Comparison of ENCODE assay signal across 1 cellular context in the genomic region with DNA sequence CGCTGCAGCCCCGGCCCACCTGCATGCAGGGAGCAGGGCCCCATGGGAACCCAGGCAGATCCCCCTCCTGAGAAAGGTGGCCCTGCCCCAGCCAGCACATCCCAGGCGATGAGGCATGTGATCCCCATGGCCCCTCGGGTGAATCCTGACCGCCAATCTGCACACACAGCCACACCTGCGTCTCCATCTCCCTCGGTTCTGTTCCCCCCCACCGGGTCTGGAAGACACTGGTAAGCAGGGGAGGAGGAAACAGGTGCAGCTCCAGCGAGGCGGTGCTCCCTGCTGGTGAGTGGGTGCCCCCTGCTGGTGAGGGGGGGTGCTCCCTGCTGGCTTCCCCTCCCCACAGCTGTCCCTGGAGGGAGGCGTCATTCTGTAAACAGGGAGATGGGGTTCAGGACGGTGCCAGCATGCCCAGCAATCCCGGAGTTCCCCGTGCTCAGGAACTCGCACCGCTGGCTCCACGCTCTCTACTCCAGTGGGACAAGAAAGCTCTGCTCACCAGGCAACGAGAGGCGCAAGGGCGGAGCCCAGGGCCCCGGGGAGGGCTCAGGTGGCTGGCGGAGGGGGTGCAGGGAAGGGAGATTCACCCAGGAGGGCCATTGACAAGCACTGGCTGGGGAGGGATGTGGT.
TF ChIP-seq lines count a peak whose summit lies in the region.

No MANE protein-coding gene starts in this region.

TF ChIP-seq in GM12878, 131 proteins besides CTCF, POLR2A, EP300 and RAD21 (continues in another document):
- TF ChIP-seq CHD4 (IDR thresholded peaks at IDR 0.05) (no peak), IRF4 (IDR thresholded peaks at IDR 0.05; ENCODE audit: low read depth, low read length) (no peak), SMARCA5 (IDR thresholded peaks at IDR 0.05) (peak; percentile 54; the same call in 1 of the 2 replicates), BCL11A (IDR thresholded peaks at IDR 0.05; ENCODE audit: low read depth, low read length) (no peak), RBBP5 (conservative IDR thresholded peaks at IDR 0.05) (no peak), CEBPB (IDR thresholded peaks at IDR 0.05; ENCODE audit: borderline replicate concordance in 1 of 2, low read depth in 2 of 2, low read length in 2 of 2) (no peak), KLF5 (IDR thresholded peaks at IDR 0.05; ENCODE audit: partially characterized antibody) (no peak), CREM (IDR thresholded peaks at IDR 0.05; ENCODE audit: low read depth) (no peak), TCF7 (IDR thresholded peaks at IDR 0.05; ENCODE audit: borderline replicate concordance) (no peak), YBX1 (IDR thresholded peaks at IDR 0.05) (no peak), YY1 (IDR thresholded peaks at IDR 0.05; ENCODE audit: low read depth, low read length) (0 out of 2 replicates have a peak, but pooled peaks have one; percentile 53), NFYA (IDR thresholded peaks at IDR 0.05; ENCODE audit: borderline replicate concordance, low read depth, low read length) (no peak), ZNF384 (IDR thresholded peaks at IDR 0.05; ENCODE audit: borderline replicate concordance, low read depth, low read length) (no peak), ASH2L (IDR thresholded peaks at IDR 0.05; ENCODE audit: borderline replicate concordance, low read depth) (no peak), EZH2 (IDR thresholded peaks at IDR 0.05; ENCODE audit: borderline replicate concordance, control insufficient read depth, low read depth, low read length) (no peak), KAT2A (conservative IDR thresholded peaks at IDR 0.05; ENCODE audit: control insufficient read depth, low read depth, low read length) (no peak), ZZZ3 (IDR thresholded peaks at IDR 0.05; ENCODE audit: control insufficient read depth, insufficient read length, low read depth) (no peak), RELA (IDR thresholded peaks at IDR 0.05; ENCODE audit: borderline replicate concordance, partially characterized antibody) (no peak), NBN (IDR thresholded peaks at IDR 0.05) (peak; percentile 42; the same call in 1 of the 2 replicates), TCF12 (IDR thresholded peaks at IDR 0.05; ENCODE audit: low read depth, low read length) (peak; percentile 91), RUNX3 (IDR thresholded peaks at IDR 0.05; ENCODE audit: low read length) (no peak), PAX8 (IDR thresholded peaks at IDR 0.05) (no peak), NFXL1 (IDR thresholded peaks at IDR 0.05; ENCODE audit: borderline replicate concordance) (peak; percentile 98), SRF (IDR thresholded peaks at IDR 0.05; ENCODE audit: low read depth in 2 of 2, low read length in 2 of 2) (no peak), STAT3 (IDR thresholded peaks at IDR 0.05; ENCODE audit: low read depth, low read length) (no peak), GABPA (IDR thresholded peaks at IDR 0.05; ENCODE audit: low read depth) (no peak), WRNIP1 (IDR thresholded peaks at IDR 0.05; ENCODE audit: borderline replicate concordance, low read depth, low read length) (no peak), HDGF (IDR thresholded peaks at IDR 0.05) (0 out of 2 replicates have a peak, but pooled peaks have one; percentile 32), CBX3 (IDR thresholded peaks at IDR 0.05; ENCODE audit: borderline replicate concordance, low read depth) (no peak), MTA3 (IDR thresholded peaks at IDR 0.05; ENCODE audit: borderline replicate concordance, low read length) (no peak), JUND (IDR thresholded peaks at IDR 0.05; ENCODE audit: low read depth, low read length) (no peak)
- TF ChIP-seq, protein P1, sequence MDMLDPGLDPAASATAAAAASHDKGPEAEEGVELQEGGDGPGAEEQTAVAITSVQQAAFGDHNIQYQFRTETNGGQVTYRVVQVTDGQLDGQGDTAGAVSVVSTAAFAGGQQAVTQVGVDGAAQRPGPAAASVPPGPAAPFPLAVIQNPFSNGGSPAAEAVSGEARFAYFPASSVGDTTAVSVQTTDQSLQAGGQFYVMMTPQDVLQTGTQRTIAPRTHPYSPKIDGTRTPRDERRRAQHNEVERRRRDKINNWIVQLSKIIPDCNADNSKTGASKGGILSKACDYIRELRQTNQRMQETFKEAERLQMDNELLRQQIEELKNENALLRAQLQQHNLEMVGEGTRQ (IDR thresholded peaks at IDR 0.05; ENCODE audit: borderline replicate concordance, low read depth, low read length), result no peak
- TF ChIP-seq, protein P2, sequence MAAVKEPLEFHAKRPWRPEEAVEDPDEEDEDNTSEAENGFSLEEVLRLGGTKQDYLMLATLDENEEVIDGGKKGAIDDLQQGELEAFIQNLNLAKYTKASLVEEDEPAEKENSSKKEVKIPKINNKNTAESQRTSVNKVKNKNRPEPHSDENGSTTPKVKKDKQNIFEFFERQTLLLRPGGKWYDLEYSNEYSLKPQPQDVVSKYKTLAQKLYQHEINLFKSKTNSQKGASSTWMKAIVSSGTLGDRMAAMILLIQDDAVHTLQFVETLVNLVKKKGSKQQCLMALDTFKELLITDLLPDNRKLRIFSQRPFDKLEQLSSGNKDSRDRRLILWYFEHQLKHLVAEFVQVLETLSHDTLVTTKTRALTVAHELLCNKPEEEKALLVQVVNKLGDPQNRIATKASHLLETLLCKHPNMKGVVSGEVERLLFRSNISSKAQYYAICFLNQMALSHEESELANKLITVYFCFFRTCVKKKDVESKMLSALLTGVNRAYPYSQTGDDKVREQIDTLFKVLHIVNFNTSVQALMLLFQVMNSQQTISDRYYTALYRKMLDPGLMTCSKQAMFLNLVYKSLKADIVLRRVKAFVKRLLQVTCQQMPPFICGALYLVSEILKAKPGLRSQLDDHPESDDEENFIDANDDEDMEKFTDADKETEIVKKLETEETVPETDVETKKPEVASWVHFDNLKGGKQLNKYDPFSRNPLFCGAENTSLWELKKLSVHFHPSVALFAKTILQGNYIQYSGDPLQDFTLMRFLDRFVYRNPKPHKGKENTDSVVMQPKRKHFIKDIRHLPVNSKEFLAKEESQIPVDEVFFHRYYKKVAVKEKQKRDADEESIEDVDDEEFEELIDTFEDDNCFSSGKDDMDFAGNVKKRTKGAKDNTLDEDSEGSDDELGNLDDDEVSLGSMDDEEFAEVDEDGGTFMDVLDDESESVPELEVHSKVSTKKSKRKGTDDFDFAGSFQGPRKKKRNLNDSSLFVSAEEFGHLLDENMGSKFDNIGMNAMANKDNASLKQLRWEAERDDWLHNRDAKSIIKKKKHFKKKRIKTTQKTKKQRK (IDR thresholded peaks at IDR 0.05; ENCODE audit: low read depth, low read length), result no peak
- TF ChIP-seq, protein P3, sequence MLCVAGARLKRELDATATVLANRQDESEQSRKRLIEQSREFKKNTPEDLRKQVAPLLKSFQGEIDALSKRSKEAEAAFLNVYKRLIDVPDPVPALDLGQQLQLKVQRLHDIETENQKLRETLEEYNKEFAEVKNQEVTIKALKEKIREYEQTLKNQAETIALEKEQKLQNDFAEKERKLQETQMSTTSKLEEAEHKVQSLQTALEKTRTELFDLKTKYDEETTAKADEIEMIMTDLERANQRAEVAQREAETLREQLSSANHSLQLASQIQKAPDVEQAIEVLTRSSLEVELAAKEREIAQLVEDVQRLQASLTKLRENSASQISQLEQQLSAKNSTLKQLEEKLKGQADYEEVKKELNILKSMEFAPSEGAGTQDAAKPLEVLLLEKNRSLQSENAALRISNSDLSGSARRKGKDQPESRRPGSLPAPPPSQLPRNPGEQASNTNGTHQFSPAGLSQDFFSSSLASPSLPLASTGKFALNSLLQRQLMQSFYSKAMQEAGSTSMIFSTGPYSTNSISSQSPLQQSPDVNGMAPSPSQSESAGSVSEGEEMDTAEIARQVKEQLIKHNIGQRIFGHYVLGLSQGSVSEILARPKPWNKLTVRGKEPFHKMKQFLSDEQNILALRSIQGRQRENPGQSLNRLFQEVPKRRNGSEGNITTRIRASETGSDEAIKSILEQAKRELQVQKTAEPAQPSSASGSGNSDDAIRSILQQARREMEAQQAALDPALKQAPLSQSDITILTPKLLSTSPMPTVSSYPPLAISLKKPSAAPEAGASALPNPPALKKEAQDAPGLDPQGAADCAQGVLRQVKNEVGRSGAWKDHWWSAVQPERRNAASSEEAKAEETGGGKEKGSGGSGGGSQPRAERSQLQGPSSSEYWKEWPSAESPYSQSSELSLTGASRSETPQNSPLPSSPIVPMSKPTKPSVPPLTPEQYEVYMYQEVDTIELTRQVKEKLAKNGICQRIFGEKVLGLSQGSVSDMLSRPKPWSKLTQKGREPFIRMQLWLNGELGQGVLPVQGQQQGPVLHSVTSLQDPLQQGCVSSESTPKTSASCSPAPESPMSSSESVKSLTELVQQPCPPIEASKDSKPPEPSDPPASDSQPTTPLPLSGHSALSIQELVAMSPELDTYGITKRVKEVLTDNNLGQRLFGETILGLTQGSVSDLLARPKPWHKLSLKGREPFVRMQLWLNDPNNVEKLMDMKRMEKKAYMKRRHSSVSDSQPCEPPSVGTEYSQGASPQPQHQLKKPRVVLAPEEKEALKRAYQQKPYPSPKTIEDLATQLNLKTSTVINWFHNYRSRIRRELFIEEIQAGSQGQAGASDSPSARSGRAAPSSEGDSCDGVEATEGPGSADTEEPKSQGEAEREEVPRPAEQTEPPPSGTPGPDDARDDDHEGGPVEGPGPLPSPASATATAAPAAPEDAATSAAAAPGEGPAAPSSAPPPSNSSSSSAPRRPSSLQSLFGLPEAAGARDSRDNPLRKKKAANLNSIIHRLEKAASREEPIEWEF (IDR thresholded peaks at IDR 0.05; ENCODE audit: insufficient replicate concordance, low read depth, low read length), result no peak
- TF ChIP-seq, protein P4, sequence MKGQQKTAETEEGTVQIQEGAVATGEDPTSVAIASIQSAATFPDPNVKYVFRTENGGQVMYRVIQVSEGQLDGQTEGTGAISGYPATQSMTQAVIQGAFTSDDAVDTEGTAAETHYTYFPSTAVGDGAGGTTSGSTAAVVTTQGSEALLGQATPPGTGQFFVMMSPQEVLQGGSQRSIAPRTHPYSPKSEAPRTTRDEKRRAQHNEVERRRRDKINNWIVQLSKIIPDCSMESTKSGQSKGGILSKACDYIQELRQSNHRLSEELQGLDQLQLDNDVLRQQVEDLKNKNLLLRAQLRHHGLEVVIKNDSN (IDR thresholded peaks at IDR 0.05; ENCODE audit: borderline replicate concordance, extremely low read length, insufficient read depth, low read depth, low read length), result no peak
- TF ChIP-seq, protein P5, sequence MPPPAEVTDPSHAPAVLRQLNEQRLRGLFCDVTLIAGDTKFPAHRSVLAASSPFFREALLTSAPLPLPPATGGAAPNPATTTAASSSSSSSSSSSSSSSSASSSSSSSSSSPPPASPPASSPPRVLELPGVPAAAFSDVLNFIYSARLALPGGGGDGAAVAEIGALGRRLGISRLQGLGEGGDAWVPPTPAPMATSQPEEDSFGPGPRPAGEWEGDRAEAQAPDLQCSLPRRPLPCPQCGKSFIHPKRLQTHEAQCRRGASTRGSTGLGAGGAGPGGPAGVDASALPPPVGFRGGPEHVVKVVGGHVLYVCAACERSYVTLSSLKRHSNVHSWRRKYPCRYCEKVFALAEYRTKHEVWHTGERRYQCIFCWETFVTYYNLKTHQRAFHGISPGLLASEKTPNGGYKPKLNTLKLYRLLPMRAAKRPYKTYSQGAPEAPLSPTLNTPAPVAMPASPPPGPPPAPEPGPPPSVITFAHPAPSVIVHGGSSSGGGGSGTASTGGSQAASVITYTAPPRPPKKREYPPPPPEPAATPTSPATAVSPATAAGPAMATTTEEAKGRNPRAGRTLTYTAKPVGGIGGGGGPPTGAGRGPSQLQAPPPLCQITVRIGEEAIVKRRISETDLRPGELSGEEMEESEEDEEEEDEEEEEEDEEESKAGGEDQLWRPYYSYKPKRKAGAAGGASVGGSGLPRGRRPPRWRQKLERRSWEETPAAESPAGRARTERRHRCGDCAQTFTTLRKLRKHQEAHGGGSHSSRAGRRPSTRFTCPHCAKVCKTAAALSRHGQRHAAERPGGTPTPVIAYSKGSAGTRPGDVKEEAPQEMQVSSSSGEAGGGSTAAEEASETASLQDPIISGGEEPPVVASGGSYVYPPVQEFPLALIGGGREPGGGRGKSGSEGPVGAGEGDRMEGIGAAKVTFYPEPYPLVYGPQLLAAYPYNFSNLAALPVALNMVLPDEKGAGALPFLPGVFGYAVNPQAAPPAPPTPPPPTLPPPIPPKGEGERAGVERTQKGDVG (CRISPR knock-in tag; IDR thresholded peaks at IDR 0.05), result no peak
- TF ChIP-seq, protein P6, sequence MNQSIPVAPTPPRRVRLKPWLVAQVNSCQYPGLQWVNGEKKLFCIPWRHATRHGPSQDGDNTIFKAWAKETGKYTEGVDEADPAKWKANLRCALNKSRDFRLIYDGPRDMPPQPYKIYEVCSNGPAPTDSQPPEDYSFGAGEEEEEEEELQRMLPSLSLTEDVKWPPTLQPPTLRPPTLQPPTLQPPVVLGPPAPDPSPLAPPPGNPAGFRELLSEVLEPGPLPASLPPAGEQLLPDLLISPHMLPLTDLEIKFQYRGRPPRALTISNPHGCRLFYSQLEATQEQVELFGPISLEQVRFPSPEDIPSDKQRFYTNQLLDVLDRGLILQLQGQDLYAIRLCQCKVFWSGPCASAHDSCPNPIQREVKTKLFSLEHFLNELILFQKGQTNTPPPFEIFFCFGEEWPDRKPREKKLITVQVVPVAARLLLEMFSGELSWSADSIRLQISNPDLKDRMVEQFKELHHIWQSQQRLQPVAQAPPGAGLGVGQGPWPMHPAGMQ (IDR thresholded peaks at IDR 0.05; ENCODE audit: borderline replicate concordance), result no peak
- TF ChIP-seq, protein P7, sequence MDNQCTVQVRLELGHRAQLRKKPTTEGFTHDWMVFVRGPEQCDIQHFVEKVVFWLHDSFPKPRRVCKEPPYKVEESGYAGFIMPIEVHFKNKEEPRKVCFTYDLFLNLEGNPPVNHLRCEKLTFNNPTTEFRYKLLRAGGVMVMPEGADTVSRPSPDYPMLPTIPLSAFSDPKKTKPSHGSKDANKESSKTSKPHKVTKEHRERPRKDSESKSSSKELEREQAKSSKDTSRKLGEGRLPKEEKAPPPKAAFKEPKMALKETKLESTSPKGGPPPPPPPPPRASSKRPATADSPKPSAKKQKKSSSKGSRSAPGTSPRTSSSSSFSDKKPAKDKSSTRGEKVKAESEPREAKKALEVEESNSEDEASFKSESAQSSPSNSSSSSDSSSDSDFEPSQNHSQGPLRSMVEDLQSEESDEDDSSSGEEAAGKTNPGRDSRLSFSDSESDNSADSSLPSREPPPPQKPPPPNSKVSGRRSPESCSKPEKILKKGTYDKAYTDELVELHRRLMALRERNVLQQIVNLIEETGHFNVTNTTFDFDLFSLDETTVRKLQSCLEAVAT (IDR thresholded peaks at IDR 0.05), result no peak
- TF ChIP-seq, protein P8, sequence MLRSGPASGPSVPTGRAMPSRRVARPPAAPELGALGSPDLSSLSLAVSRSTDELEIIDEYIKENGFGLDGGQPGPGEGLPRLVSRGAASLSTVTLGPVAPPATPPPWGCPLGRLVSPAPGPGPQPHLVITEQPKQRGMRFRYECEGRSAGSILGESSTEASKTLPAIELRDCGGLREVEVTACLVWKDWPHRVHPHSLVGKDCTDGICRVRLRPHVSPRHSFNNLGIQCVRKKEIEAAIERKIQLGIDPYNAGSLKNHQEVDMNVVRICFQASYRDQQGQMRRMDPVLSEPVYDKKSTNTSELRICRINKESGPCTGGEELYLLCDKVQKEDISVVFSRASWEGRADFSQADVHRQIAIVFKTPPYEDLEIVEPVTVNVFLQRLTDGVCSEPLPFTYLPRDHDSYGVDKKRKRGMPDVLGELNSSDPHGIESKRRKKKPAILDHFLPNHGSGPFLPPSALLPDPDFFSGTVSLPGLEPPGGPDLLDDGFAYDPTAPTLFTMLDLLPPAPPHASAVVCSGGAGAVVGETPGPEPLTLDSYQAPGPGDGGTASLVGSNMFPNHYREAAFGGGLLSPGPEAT (IDR thresholded peaks at IDR 0.05; ENCODE audit: low read depth), result no peak
